ENCODE assay signal across 1 cellular context in the genomic region with DNA sequence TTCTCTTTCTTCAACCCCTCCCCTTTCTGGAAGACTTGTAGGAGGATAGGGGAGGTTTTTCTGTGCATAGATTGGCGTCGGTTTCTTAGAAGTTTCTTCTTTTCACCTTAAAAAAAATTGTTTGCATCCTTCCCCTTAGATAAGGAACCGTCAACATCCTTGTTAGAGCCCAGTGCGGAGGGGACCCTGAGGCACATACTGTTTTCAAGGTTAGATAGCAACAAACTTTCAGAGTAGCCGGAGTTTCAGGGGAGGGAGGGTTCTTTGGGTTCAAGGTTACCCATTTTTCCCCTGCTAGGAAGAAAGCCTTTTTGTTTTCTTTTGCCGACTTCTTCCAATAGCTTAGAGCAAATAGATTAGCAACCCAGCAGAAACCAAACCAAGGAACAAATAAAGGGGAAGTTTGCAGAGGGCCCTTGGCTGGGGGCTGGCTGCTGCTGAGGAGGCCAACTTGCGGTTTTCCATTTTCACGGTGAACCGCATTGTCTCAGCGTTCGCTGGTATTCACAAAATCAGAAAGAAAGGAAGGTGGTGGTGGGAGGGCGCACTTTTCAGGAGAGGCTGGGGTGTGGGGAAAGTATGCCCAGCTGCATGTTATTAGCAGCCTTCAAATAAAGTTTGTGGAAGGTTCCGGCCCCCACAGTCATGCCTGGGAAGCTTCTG.
TF ChIP-seq lines count a peak whose summit lies in the region.

No MANE protein-coding gene starts in this region.

TF ChIP-seq in HepG2, 621 proteins besides CTCF, POLR2A, EP300 and RAD21 (continued from another document and continues in another):
- TF ChIP-seq, protein P1, sequence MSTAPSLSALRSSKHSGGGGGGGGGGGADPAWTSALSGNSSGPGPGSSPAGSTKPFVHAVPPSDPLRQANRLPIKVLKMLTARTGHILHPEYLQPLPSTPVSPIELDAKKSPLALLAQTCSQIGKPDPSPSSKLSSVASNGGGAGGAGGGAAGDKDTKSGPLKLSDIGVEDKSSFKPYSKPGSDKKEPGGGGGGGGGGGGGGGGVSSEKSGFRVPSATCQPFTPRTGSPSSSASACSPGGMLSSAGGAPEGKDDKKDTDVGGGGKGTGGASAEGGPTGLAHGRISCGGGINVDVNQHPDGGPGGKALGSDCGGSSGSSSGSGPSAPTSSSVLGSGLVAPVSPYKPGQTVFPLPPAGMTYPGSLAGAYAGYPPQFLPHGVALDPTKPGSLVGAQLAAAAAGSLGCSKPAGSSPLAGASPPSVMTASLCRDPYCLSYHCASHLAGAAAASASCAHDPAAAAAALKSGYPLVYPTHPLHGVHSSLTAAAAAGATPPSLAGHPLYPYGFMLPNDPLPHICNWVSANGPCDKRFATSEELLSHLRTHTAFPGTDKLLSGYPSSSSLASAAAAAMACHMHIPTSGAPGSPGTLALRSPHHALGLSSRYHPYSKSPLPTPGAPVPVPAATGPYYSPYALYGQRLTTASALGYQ (CRISPR knock-in tag; IDR thresholded peaks at IDR 0.05) = peak; percentile 63
- TF ChIP-seq U2AF1 (optimal IDR thresholded peaks at IDR 0.05; ENCODE audit: low read depth, low read length) = no peak
- no peak for TF ChIP-seq BHLHE40 (IDR thresholded peaks at IDR 0.05; ENCODE audit: low read length)
- TF ChIP-seq, protein P2, sequence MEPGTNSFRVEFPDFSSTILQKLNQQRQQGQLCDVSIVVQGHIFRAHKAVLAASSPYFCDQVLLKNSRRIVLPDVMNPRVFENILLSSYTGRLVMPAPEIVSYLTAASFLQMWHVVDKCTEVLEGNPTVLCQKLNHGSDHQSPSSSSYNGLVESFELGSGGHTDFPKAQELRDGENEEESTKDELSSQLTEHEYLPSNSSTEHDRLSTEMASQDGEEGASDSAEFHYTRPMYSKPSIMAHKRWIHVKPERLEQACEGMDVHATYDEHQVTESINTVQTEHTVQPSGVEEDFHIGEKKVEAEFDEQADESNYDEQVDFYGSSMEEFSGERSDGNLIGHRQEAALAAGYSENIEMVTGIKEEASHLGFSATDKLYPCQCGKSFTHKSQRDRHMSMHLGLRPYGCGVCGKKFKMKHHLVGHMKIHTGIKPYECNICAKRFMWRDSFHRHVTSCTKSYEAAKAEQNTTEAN (CRISPR knock-in tag; conservative IDR thresholded peaks at IDR 0.05) = no peak
- TF ChIP-seq KDM5A (IDR thresholded peaks at IDR 0.05; ENCODE audit: borderline replicate concordance, low read length) = no peak
- TF ChIP-seq, protein P3, sequence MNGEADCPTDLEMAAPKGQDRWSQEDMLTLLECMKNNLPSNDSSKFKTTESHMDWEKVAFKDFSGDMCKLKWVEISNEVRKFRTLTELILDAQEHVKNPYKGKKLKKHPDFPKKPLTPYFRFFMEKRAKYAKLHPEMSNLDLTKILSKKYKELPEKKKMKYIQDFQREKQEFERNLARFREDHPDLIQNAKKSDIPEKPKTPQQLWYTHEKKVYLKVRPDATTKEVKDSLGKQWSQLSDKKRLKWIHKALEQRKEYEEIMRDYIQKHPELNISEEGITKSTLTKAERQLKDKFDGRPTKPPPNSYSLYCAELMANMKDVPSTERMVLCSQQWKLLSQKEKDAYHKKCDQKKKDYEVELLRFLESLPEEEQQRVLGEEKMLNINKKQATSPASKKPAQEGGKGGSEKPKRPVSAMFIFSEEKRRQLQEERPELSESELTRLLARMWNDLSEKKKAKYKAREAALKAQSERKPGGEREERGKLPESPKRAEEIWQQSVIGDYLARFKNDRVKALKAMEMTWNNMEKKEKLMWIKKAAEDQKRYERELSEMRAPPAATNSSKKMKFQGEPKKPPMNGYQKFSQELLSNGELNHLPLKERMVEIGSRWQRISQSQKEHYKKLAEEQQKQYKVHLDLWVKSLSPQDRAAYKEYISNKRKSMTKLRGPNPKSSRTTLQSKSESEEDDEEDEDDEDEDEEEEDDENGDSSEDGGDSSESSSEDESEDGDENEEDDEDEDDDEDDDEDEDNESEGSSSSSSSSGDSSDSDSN (CRISPR knock-in tag; IDR thresholded peaks at IDR 0.05) = no peak
- no peak for TF ChIP-seq SMAD9 (CRISPR knock-in tag; IDR thresholded peaks at IDR 0.05)
- TF ChIP-seq, protein P4, sequence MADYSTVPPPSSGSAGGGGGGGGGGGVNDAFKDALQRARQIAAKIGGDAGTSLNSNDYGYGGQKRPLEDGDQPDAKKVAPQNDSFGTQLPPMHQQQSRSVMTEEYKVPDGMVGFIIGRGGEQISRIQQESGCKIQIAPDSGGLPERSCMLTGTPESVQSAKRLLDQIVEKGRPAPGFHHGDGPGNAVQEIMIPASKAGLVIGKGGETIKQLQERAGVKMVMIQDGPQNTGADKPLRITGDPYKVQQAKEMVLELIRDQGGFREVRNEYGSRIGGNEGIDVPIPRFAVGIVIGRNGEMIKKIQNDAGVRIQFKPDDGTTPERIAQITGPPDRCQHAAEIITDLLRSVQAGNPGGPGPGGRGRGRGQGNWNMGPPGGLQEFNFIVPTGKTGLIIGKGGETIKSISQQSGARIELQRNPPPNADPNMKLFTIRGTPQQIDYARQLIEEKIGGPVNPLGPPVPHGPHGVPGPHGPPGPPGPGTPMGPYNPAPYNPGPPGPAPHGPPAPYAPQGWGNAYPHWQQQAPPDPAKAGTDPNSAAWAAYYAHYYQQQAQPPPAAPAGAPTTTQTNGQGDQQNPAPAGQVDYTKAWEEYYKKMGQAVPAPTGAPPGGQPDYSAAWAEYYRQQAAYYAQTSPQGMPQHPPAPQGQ (CRISPR knock-in tag; IDR thresholded peaks at IDR 0.05; ENCODE audit: borderline replicate concordance) = no peak
- TF ChIP-seq, protein P5, sequence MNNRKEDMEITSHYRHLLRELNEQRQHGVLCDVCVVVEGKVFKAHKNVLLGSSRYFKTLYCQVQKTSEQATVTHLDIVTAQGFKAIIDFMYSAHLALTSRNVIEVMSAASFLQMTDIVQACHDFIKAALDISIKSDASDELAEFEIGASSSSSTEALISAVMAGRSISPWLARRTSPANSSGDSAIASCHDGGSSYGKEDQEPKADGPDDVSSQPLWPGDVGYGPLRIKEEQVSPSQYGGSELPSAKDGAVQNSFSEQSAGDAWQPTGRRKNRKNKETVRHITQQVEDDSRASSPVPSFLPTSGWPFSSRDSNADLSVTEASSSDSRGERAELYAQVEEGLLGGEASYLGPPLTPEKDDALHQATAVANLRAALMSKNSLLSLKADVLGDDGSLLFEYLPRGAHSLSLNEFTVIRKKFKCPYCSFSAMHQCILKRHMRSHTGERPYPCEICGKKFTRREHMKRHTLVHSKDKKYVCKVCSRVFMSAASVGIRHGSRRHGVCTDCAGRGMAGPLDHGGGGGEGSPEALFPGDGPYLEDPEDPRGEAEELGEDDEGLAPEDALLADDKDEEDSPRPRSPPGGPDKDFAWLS (CRISPR knock-in tag; IDR thresholded peaks at IDR 0.05; ENCODE audit: borderline replicate concordance) = no peak
- TF ChIP-seq SETDB1 (CRISPR knock-in tag; IDR thresholded peaks at IDR 0.05; ENCODE audit: borderline replicate concordance) = no peak
- TF ChIP-seq HOXA3 (CRISPR knock-in tag; IDR thresholded peaks at IDR 0.05) = no peak; the same call in 1 of the 2 replicates
- TF ChIP-seq ATF7 (IDR thresholded peaks at IDR 0.05) = no peak
- no peak for TF ChIP-seq ATF7 (CRISPR knock-in tag; IDR thresholded peaks at IDR 0.05)
- TF ChIP-seq SP5 (CRISPR knock-in tag; IDR thresholded peaks at IDR 0.05; ENCODE audit: borderline replicate concordance, low read depth) = 0 out of 2 replicates have a peak, but pooled peaks have one; percentile 47
- no peak for TF ChIP-seq ATAD3A (CRISPR knock-in tag; IDR thresholded peaks at IDR 0.05)
- peak; percentile 42 for TF ChIP-seq SAP130 (CRISPR knock-in tag; IDR thresholded peaks at IDR 0.05; ENCODE audit: low read depth)
- TF ChIP-seq TBX2 (CRISPR knock-in tag; IDR thresholded peaks at IDR 0.05; ENCODE audit: borderline replicate concordance) = peak; percentile 55
- no peak for TF ChIP-seq BRCA1 (CRISPR knock-in tag; IDR thresholded peaks at IDR 0.05)
- TF ChIP-seq ZNF33A (CRISPR knock-in tag; IDR thresholded peaks at IDR 0.05; ENCODE audit: borderline replicate concordance) = no peak
- TF ChIP-seq SNAPC4 (CRISPR knock-in tag; IDR thresholded peaks at IDR 0.05) = no peak
- no peak for TF ChIP-seq NFIB (CRISPR knock-in tag; IDR thresholded peaks at IDR 0.05; ENCODE audit: borderline replicate concordance)
- TF ChIP-seq ZNF407 (CRISPR knock-in tag; IDR thresholded peaks at IDR 0.05; ENCODE audit: not compliant biosample characterization) = no peak
- TF ChIP-seq ZNF354B (CRISPR knock-in tag; IDR thresholded peaks at IDR 0.05) = no peak
- TF ChIP-seq, protein P6, sequence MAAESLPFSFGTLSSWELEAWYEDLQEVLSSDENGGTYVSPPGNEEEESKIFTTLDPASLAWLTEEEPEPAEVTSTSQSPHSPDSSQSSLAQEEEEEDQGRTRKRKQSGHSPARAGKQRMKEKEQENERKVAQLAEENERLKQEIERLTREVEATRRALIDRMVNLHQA (CRISPR knock-in tag; IDR thresholded peaks at IDR 0.05) = no peak
- peak; percentile 40; the same call in 1 of the 2 replicates for TF ChIP-seq NFIC (IDR thresholded peaks at IDR 0.05; ENCODE audit: low read length)
- TF ChIP-seq ZNF672 (CRISPR knock-in tag; IDR thresholded peaks at IDR 0.05) = no peak
